ENCODE assay signal across 2 cellular contexts in the genomic region with DNA sequence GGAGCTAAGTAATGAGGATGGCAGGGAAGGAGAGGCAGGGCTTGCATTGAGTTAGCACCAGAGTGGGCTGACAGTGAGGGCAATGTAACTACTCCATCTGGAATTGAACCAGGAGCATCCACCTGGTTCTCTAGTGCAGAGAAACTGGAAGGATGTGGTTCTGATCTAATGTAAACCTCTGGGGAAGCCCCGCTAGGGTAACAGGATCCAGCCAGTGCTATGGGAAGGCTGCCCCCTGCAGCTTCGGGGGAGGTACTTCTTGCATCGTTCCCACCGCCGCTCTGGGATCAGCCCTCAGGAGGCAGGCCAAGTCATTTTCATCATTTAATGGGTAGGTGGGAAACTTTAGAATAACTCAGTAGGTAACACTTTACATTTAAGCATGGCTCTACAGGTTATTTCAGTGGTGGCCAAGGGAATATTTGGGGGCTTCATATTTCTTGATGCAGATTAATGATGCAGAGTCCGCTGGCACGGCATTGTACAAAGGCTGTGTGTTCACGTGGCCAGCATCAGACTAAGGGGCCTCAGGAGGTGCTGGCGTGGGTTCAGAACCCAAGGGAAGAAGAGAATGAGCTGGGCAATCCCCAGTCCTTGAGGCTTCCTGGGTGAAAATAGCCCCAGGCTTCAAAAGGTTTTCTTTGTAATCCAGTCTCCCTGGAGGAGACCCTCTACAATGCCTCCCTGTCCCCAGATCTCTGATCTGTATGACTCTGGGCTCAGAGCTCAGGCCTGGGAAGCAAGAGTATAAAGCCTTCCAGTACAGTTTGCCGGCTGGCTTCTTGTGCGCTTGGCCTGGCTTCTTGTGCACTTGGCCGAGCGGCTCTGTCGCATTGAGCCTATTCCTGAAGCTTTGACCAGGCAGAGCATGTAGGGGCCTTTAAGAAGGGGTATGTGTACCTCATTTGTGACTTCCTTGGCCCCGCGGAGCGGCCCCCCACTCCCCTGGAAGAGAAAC.
TF ChIP-seq lines count a peak whose summit lies in the region.

No MANE protein-coding gene starts in this region.

TF ChIP-seq in SK-N-SH, 30 proteins besides CTCF, POLR2A, EP300 and RAD21 (continued from another document):
- TF ChIP-seq, protein P1, sequence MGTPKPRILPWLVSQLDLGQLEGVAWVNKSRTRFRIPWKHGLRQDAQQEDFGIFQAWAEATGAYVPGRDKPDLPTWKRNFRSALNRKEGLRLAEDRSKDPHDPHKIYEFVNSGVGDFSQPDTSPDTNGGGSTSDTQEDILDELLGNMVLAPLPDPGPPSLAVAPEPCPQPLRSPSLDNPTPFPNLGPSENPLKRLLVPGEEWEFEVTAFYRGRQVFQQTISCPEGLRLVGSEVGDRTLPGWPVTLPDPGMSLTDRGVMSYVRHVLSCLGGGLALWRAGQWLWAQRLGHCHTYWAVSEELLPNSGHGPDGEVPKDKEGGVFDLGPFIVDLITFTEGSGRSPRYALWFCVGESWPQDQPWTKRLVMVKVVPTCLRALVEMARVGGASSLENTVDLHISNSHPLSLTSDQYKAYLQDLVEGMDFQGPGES (IDR thresholded peaks at IDR 0.05; ENCODE audit: low read depth, low read length) = no peak
- TF ChIP-seq MEF2A (IDR thresholded peaks at IDR 0.05; ENCODE audit: borderline replicate concordance, low read depth) (no peak), FOXJ3 (CRISPR knock-in tag; IDR thresholded peaks at IDR 0.05) (no peak), JUND (IDR thresholded peaks at IDR 0.05) (no peak)

TF ChIP-seq in SK-N-SH treated with all-trans-retinoic acid at 6 μM for 48 hours, 23 proteins besides CTCF, POLR2A, EP300 and RAD21 (continued from another document):
- TF ChIP-seq POU6F1 (CRISPR knock-in tag; IDR thresholded peaks at IDR 0.05; ENCODE audit: borderline replicate concordance, low read depth) = no peak
- TF ChIP-seq ZFP30 (CRISPR knock-in tag; IDR thresholded peaks at IDR 0.05) = no peak
- TF ChIP-seq ZNF8 (CRISPR knock-in tag; IDR thresholded peaks at IDR 0.05) = no peak
- TF ChIP-seq TSHZ2 (CRISPR knock-in tag; IDR thresholded peaks at IDR 0.05) = no peak
- TF ChIP-seq GLIS3 (CRISPR knock-in tag; IDR thresholded peaks at IDR 0.05) = no peak
- TF ChIP-seq, protein P2, sequence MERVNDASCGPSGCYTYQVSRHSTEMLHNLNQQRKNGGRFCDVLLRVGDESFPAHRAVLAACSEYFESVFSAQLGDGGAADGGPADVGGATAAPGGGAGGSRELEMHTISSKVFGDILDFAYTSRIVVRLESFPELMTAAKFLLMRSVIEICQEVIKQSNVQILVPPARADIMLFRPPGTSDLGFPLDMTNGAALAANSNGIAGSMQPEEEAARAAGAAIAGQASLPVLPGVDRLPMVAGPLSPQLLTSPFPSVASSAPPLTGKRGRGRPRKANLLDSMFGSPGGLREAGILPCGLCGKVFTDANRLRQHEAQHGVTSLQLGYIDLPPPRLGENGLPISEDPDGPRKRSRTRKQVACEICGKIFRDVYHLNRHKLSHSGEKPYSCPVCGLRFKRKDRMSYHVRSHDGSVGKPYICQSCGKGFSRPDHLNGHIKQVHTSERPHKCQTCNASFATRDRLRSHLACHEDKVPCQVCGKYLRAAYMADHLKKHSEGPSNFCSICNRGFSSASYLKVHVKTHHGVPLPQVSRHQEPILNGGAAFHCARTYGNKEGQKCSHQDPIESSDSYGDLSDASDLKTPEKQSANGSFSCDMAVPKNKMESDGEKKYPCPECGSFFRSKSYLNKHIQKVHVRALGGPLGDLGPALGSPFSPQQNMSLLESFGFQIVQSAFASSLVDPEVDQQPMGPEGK (CRISPR knock-in tag; IDR thresholded peaks at IDR 0.05; ENCODE audit: borderline replicate concordance) = no peak
- TF ChIP-seq ESRRG (CRISPR knock-in tag; IDR thresholded peaks at IDR 0.05) = no peak
TF ChIP-seq in SK-N-SH treated with all-trans-retinoic acid at 6 μM for 48 hours: peak in this region for 0.
